18 cellular contexts compared by ENCODE assay signal in the genomic region with DNA sequence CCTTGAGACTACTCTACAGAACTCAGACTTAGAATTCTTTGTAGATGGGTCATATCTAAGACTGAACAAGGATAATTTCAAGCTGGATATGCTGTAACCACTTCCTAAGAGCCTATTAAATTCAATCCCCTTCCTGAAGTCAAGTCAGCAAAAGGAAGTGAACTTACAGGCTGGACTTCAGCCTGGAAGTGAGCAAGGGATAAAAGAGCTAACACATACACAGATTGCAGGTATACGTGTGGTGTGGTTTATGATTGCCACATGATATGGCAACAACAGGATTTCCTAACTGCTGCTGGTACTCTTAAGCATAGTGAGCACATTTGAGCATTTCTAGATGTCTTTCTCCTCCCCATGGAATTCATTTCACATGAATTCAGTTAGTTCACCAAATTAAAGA.
"Had no signal": no experiment of that assay in that cellular context is flagged by ENCODE, and none has a peak within 500 bp of the region (broad histone marks: within the 10 kb centered on the region; RNA-seq: fewer than 3 reads in every experiment).

No MANE protein-coding gene starts in this region.

- H3K4me1 ChIP-seq: lower lobe of right lung, neural progenitor cell, sigmoid colon, thyroid gland had no signal

- H3K27ac ChIP-seq: dorsolateral prefrontal cortex, lower lobe of right lung, neural progenitor cell, sigmoid colon, thyroid gland had no signal

- H2AFZ ChIP-seq: neural progenitor cell had no signal

- FAIRE-seq: urothelium cell line had no signal

- H3K36me3 ChIP-seq: lower lobe of right lung, neural progenitor cell, sigmoid colon, thyroid gland had no signal

- H3K9me3 ChIP-seq: lower lobe of right lung, sigmoid colon, thyroid gland had no signal

- H3K4me3 Mint-ChIP-seq: activated naive CD8-positive, alpha-beta T cell treated with anti-CD3 and anti-CD28 coated beads for 36 hours; activated T-helper 1 cell treated with anti-CD3 and anti-CD28 coated beads, Interleukin-12 subunit alpha, Interleukin-12 subunit beta, Interleukin-2, Interleukin-4 antibody, amounts not matched to agents 30 ng/mL and 10 ng/mL and 1 ng/mL, durations not matched to agents 14 hours and 24 hours and 36 hours; endodermal cell; mesothelial cell of epicardium; naive B cell; neural progenitor cell; stimulated activated memory B cell treated with anti-CD40 and anti-IgM and Interleukin-4, amounts not matched to agents 10 μg/mL and 1 μg/mL and 100 μg/mL, for 72 hours had no signal

- H3K9me3 Mint-ChIP-seq: activated naive CD8-positive, alpha-beta T cell treated with anti-CD3 and anti-CD28 coated beads for 36 hours; activated T-helper 1 cell treated with anti-CD3 and anti-CD28 coated beads, Interleukin-12 subunit alpha, Interleukin-12 subunit beta, Interleukin-2, Interleukin-4 antibody, amounts not matched to agents 30 ng/mL and 10 ng/mL and 1 ng/mL, durations not matched to agents 14 hours and 24 hours and 36 hours; stimulated activated memory B cell treated with anti-CD40 and anti-IgM and Interleukin-4, amounts not matched to agents 10 μg/mL and 1 μg/mL and 100 μg/mL, for 72 hours had no signal

- H3K27me3 Mint-ChIP-seq: activated naive CD8-positive, alpha-beta T cell treated with anti-CD3 and anti-CD28 coated beads for 36 hours; stimulated activated memory B cell treated with anti-CD40 and anti-IgM and Interleukin-4, amounts not matched to agents 10 μg/mL and 1 μg/mL and 100 μg/mL, for 72 hours had no signal

- H3K36me3 Mint-ChIP-seq: activated naive CD8-positive, alpha-beta T cell treated with anti-CD3 and anti-CD28 coated beads for 36 hours; mesothelial cell of epicardium; naive B cell; neural progenitor cell; stimulated activated memory B cell treated with anti-CD40 and anti-IgM and Interleukin-4, amounts not matched to agents 10 μg/mL and 1 μg/mL and 100 μg/mL, for 72 hours had no signal

- H3K9ac ChIP-seq: neural progenitor cell had no signal

- DNase-seq: activated CD4-positive, alpha-beta T cell treated with anti-CD3 and anti-CD28 coated beads, Interleukin-2, amount 50 U/mL, for 1 hour; activated CD8-positive, alpha-beta memory T cell treated with anti-CD3 and anti-CD28 coated beads for 24 hours; activated naive CD8-positive, alpha-beta T cell treated with anti-CD3 and anti-CD28 coated beads for 36 hours; anterior cingulate cortex; dorsolateral prefrontal cortex; endodermal cell; erythroblast; glutamatergic neuron; left cardiac atrium; lower lobe of right lung; naive B cell; sigmoid colon; thyroid gland had no signal

- H3K4me1 Mint-ChIP-seq: activated naive CD8-positive, alpha-beta T cell treated with anti-CD3 and anti-CD28 coated beads for 36 hours; endodermal cell; mesothelial cell of epicardium; naive B cell; neural progenitor cell; stimulated activated memory B cell treated with anti-CD40 and anti-IgM and Interleukin-4, amounts not matched to agents 10 μg/mL and 1 μg/mL and 100 μg/mL, for 72 hours had no signal

- H3K27me3 ChIP-seq: neural progenitor cell, sigmoid colon, thyroid gland had no signal

- H3K4me2 ChIP-seq: neural progenitor cell had no signal

- H3K4me3 ChIP-seq: dorsolateral prefrontal cortex, lower lobe of right lung, neural progenitor cell, sigmoid colon, thyroid gland had no signal

- H3K27ac Mint-ChIP-seq: activated naive CD8-positive, alpha-beta T cell treated with anti-CD3 and anti-CD28 coated beads for 36 hours; activated T-helper 1 cell treated with anti-CD3 and anti-CD28 coated beads, Interleukin-12 subunit alpha, Interleukin-12 subunit beta, Interleukin-2, Interleukin-4 antibody, amounts not matched to agents 30 ng/mL and 10 ng/mL and 1 ng/mL, durations not matched to agents 14 hours and 24 hours and 36 hours; endodermal cell; mesothelial cell of epicardium; naive B cell; neural progenitor cell; stimulated activated memory B cell treated with anti-CD40 and anti-IgM and Interleukin-4, amounts not matched to agents 10 μg/mL and 1 μg/mL and 100 μg/mL, for 72 hours had no signal
